In the genomic region with DNA sequence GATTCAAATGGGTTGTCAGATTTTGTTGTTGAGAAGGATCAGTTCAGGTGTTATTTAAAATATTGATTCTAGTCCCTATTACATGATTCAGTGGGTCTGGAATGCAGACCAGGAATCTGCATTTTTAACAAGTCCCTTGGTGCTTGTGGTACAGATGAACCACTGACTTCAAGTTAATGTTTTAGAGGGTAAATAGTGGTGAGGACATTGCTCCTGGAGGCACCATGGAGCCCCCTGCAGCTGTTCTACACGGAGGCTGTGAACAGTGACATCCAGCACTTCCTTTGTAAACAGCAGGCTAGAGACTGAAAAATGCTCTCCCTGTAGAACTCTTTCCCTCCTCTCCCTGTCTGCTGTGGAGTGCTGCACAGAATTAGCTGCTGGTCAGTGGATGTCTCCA, we compare ENCODE assay signal across 1 cellular context.
TF ChIP-seq lines count a peak whose summit lies in the region.

No MANE protein-coding gene starts in this region.

TF ChIP-seq in HepG2, 621 proteins besides CTCF, POLR2A, EP300 and RAD21 (continued from another document and continues in another):
- TF ChIP-seq, protein P1, sequence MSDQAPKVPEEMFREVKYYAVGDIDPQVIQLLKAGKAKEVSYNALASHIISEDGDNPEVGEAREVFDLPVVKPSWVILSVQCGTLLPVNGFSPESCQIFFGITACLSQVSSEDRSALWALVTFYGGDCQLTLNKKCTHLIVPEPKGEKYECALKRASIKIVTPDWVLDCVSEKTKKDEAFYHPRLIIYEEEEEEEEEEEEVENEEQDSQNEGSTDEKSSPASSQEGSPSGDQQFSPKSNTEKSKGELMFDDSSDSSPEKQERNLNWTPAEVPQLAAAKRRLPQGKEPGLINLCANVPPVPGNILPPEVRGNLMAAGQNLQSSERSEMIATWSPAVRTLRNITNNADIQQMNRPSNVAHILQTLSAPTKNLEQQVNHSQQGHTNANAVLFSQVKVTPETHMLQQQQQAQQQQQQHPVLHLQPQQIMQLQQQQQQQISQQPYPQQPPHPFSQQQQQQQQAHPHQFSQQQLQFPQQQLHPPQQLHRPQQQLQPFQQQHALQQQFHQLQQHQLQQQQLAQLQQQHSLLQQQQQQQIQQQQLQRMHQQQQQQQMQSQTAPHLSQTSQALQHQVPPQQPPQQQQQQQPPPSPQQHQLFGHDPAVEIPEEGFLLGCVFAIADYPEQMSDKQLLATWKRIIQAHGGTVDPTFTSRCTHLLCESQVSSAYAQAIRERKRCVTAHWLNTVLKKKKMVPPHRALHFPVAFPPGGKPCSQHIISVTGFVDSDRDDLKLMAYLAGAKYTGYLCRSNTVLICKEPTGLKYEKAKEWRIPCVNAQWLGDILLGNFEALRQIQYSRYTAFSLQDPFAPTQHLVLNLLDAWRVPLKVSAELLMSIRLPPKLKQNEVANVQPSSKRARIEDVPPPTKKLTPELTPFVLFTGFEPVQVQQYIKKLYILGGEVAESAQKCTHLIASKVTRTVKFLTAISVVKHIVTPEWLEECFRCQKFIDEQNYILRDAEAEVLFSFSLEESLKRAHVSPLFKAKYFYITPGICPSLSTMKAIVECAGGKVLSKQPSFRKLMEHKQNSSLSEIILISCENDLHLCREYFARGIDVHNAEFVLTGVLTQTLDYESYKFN (CRISPR knock-in tag; conservative IDR thresholded peaks at IDR 0.05) = peak; percentile 79
- TF ChIP-seq ZNF792 (CRISPR knock-in tag; IDR thresholded peaks at IDR 0.05) (peak; percentile 50; the same call in 1 of the 2 replicates), PRMT3 (CRISPR knock-in tag; IDR thresholded peaks at IDR 0.05; ENCODE audit: borderline replicate concordance, low read depth) (no peak), RAD51 (IDR thresholded peaks at IDR 0.05; ENCODE audit: borderline replicate concordance) (no peak), ZNF451 (CRISPR knock-in tag; IDR thresholded peaks at IDR 0.05) (no peak), KDM5B (CRISPR knock-in tag; IDR thresholded peaks at IDR 0.05; ENCODE audit: borderline replicate concordance) (no peak), EEA1 (CRISPR knock-in tag; IDR thresholded peaks at IDR 0.05; ENCODE audit: borderline replicate concordance) (no peak), ZNF484 (CRISPR knock-in tag; IDR thresholded peaks at IDR 0.05; ENCODE audit: borderline replicate concordance, low read depth) (no peak), ZNF274 (CRISPR knock-in tag; IDR thresholded peaks at IDR 0.05) (no peak), CBX2 (IDR thresholded peaks at IDR 0.05; ENCODE audit: low read depth, low read length) (no peak), CBX2 (CRISPR knock-in tag; IDR thresholded peaks at IDR 0.05; ENCODE audit: low read depth) (no peak), THAP11 (CRISPR knock-in tag; IDR thresholded peaks at IDR 0.05) (0 out of 2 replicates have a peak, but pooled peaks have one; percentile 37), ZNF772 (CRISPR knock-in tag; IDR thresholded peaks at IDR 0.05) (no peak), KDM3A (CRISPR knock-in tag; IDR thresholded peaks at IDR 0.05; ENCODE audit: low read depth) (no peak), ZNF3 (CRISPR knock-in tag; IDR thresholded peaks at IDR 0.05) (no peak), ZNF777 (CRISPR knock-in tag; IDR thresholded peaks at IDR 0.05) (no peak), JUNB (CRISPR knock-in tag; IDR thresholded peaks at IDR 0.05; ENCODE audit: borderline replicate concordance) (no peak), HNRNPH1 (optimal IDR thresholded peaks at IDR 0.05; ENCODE audit: low read depth, low read length) (no peak), ZFYVE20 (CRISPR knock-in tag; IDR thresholded peaks at IDR 0.05; ENCODE audit: borderline replicate concordance, low read depth) (no peak), ZNF616 (CRISPR knock-in tag; IDR thresholded peaks at IDR 0.05; ENCODE audit: low read depth) (no peak), ZNF577 (CRISPR knock-in tag; IDR thresholded peaks at IDR 0.05; ENCODE audit: borderline replicate concordance, low read depth) (no peak), TCF12 (IDR thresholded peaks at IDR 0.05) (no peak), TCF12 (CRISPR knock-in tag; IDR thresholded peaks at IDR 0.05) (no peak), RFX3 (CRISPR knock-in tag; IDR thresholded peaks at IDR 0.05) (no peak), KDM1A (CRISPR knock-in tag; IDR thresholded peaks at IDR 0.05) (no peak), ZNF605 (CRISPR knock-in tag; IDR thresholded peaks at IDR 0.05) (0 out of 2 replicates have a peak, but pooled peaks have one; percentile 22), GATAD2A (CRISPR knock-in tag; IDR thresholded peaks at IDR 0.05) (peak; percentile 29; the same call in 1 of the 2 replicates), RELA (CRISPR knock-in tag; IDR thresholded peaks at IDR 0.05) (no peak), FOXA3 (CRISPR knock-in tag; IDR thresholded peaks at IDR 0.05) (peak; percentile 88), CBX1 (IDR thresholded peaks at IDR 0.05; ENCODE audit: low read depth) (no peak), HCFC1 (IDR thresholded peaks at IDR 0.05; ENCODE audit: low read depth, low read length) (no peak), FOSL2 (CRISPR knock-in tag; IDR thresholded peaks at IDR 0.05) (peak; percentile 67), FOXO1 (CRISPR knock-in tag; IDR thresholded peaks at IDR 0.05) (peak; percentile 80; the same call in 1 of the 2 replicates), HIVEP1 (CRISPR knock-in tag; IDR thresholded peaks at IDR 0.05) (no peak), HDAC2 (CRISPR knock-in tag; IDR thresholded peaks at IDR 0.05) (peak; percentile 55; the same call in 1 of the 2 replicates), SOX13 (IDR thresholded peaks at IDR 0.05) (no peak), SOX13 (CRISPR knock-in tag; conservative IDR thresholded peaks at IDR 0.05 in 1 of 2, IDR thresholded peaks at IDR 0.05 in 1 of 2) (0 out of 4 replicates have a peak, but pooled peaks of 1 of the 2 experiments have one; percentile 23), NR3C1 (CRISPR knock-in tag; IDR thresholded peaks at IDR 0.05) (no peak), ZNF44 (CRISPR knock-in tag; IDR thresholded peaks at IDR 0.05) (no peak), ZNF530 (CRISPR knock-in tag; IDR thresholded peaks at IDR 0.05; ENCODE audit: low read depth) (no peak), ZNF33B (CRISPR knock-in tag; IDR thresholded peaks at IDR 0.05) (no peak)
- TF ChIP-seq, protein P2, sequence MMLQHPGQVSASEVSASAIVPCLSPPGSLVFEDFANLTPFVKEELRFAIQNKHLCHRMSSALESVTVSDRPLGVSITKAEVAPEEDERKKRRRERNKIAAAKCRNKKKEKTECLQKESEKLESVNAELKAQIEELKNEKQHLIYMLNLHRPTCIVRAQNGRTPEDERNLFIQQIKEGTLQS (CRISPR knock-in tag; IDR thresholded peaks at IDR 0.05) = no peak
- TF ChIP-seq, protein P3, sequence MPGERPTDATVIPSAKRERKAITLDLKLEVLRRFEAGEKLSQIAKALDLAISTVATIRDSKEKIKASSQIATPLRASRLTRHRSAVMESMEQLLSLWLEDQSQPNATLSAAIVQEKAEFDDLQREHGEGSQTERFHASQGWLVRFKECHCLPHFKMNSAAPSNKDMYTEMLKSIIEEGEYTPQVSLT (CRISPR knock-in tag; IDR thresholded peaks at IDR 0.05; ENCODE audit: borderline replicate concordance, low read depth) = no peak
- TF ChIP-seq, protein P4, sequence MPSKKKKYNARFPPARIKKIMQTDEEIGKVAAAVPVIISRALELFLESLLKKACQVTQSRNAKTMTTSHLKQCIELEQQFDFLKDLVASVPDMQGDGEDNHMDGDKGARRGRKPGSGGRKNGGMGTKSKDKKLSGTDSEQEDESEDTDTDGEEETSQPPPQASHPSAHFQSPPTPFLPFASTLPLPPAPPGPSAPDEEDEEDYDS (CRISPR knock-in tag; IDR thresholded peaks at IDR 0.05) = 0 out of 2 replicates have a peak, but pooled peaks have one; percentile 20
- TF ChIP-seq, protein P5, sequence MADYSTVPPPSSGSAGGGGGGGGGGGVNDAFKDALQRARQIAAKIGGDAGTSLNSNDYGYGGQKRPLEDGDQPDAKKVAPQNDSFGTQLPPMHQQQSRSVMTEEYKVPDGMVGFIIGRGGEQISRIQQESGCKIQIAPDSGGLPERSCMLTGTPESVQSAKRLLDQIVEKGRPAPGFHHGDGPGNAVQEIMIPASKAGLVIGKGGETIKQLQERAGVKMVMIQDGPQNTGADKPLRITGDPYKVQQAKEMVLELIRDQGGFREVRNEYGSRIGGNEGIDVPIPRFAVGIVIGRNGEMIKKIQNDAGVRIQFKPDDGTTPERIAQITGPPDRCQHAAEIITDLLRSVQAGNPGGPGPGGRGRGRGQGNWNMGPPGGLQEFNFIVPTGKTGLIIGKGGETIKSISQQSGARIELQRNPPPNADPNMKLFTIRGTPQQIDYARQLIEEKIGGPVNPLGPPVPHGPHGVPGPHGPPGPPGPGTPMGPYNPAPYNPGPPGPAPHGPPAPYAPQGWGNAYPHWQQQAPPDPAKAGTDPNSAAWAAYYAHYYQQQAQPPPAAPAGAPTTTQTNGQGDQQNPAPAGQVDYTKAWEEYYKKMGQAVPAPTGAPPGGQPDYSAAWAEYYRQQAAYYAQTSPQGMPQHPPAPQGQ (CRISPR knock-in tag; IDR thresholded peaks at IDR 0.05; ENCODE audit: borderline replicate concordance) = no peak
- TF ChIP-seq, protein P6, sequence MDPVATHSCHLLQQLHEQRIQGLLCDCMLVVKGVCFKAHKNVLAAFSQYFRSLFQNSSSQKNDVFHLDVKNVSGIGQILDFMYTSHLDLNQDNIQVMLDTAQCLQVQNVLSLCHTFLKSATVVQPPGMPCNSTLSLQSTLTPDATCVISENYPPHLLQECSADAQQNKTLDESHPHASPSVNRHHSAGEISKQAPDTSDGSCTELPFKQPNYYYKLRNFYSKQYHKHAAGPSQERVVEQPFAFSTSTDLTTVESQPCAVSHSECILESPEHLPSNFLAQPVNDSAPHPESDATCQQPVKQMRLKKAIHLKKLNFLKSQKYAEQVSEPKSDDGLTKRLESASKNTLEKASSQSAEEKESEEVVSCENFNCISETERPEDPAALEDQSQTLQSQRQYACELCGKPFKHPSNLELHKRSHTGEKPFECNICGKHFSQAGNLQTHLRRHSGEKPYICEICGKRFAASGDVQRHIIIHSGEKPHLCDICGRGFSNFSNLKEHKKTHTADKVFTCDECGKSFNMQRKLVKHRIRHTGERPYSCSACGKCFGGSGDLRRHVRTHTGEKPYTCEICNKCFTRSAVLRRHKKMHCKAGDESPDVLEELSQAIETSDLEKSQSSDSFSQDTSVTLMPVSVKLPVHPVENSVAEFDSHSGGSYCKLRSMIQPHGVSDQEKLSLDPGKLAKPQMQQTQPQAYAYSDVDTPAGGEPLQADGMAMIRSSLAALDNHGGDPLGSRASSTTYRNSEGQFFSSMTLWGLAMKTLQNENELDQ (CRISPR knock-in tag; IDR thresholded peaks at IDR 0.05; ENCODE audit: borderline replicate concordance) = no peak
- TF ChIP-seq, protein P7, sequence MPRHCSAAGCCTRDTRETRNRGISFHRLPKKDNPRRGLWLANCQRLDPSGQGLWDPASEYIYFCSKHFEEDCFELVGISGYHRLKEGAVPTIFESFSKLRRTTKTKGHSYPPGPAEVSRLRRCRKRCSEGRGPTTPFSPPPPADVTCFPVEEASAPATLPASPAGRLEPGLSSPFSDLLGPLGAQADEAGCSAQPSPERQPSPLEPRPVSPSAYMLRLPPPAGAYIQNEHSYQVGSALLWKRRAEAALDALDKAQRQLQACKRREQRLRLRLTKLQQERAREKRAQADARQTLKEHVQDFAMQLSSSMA (CRISPR knock-in tag; IDR thresholded peaks at IDR 0.05) = no peak
- TF ChIP-seq, protein P8, sequence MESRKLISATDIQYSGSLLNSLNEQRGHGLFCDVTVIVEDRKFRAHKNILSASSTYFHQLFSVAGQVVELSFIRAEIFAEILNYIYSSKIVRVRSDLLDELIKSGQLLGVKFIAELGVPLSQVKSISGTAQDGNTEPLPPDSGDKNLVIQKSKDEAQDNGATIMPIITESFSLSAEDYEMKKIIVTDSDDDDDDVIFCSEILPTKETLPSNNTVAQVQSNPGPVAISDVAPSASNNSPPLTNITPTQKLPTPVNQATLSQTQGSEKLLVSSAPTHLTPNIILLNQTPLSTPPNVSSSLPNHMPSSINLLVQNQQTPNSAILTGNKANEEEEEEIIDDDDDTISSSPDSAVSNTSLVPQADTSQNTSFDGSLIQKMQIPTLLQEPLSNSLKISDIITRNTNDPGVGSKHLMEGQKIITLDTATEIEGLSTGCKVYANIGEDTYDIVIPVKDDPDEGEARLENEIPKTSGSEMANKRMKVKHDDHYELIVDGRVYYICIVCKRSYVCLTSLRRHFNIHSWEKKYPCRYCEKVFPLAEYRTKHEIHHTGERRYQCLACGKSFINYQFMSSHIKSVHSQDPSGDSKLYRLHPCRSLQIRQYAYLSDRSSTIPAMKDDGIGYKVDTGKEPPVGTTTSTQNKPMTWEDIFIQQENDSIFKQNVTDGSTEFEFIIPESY (CRISPR knock-in tag; IDR thresholded peaks at IDR 0.05) = no peak
- TF ChIP-seq, protein P9, sequence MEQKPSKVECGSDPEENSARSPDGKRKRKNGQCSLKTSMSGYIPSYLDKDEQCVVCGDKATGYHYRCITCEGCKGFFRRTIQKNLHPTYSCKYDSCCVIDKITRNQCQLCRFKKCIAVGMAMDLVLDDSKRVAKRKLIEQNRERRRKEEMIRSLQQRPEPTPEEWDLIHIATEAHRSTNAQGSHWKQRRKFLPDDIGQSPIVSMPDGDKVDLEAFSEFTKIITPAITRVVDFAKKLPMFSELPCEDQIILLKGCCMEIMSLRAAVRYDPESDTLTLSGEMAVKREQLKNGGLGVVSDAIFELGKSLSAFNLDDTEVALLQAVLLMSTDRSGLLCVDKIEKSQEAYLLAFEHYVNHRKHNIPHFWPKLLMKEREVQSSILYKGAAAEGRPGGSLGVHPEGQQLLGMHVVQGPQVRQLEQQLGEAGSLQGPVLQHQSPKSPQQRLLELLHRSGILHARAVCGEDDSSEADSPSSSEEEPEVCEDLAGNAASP (CRISPR knock-in tag; IDR thresholded peaks at IDR 0.05; ENCODE audit: borderline replicate concordance) = 0 out of 2 replicates have a peak, but pooled peaks have one; percentile 7
- TF ChIP-seq, protein P10, sequence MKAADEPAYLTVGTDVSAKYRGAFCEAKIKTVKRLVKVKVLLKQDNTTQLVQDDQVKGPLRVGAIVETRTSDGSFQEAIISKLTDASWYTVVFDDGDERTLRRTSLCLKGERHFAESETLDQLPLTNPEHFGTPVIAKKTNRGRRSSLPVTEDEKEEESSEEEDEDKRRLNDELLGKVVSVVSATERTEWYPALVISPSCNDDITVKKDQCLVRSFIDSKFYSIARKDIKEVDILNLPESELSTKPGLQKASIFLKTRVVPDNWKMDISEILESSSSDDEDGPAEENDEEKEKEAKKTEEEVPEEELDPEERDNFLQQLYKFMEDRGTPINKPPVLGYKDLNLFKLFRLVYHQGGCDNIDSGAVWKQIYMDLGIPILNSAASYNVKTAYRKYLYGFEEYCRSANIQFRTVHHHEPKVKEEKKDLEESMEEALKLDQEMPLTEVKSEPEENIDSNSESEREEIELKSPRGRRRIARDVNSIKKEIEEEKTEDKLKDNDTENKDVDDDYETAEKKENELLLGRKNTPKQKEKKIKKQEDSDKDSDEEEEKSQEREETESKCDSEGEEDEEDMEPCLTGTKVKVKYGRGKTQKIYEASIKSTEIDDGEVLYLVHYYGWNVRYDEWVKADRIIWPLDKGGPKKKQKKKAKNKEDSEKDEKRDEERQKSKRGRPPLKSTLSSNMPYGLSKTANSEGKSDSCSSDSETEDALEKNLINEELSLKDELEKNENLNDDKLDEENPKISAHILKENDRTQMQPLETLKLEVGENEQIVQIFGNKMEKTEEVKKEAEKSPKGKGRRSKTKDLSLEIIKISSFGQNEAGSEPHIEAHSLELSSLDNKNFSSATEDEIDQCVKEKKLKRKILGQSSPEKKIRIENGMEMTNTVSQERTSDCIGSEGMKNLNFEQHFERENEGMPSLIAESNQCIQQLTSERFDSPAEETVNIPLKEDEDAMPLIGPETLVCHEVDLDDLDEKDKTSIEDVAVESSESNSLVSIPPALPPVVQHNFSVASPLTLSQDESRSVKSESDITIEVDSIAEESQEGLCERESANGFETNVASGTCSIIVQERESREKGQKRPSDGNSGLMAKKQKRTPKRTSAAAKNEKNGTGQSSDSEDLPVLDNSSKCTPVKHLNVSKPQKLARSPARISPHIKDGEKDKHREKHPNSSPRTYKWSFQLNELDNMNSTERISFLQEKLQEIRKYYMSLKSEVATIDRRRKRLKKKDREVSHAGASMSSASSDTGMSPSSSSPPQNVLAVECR (CRISPR knock-in tag; IDR thresholded peaks at IDR 0.05; ENCODE audit: borderline replicate concordance) = peak; percentile 38; the same call in 1 of the 2 replicates
